In the genomic region with DNA sequence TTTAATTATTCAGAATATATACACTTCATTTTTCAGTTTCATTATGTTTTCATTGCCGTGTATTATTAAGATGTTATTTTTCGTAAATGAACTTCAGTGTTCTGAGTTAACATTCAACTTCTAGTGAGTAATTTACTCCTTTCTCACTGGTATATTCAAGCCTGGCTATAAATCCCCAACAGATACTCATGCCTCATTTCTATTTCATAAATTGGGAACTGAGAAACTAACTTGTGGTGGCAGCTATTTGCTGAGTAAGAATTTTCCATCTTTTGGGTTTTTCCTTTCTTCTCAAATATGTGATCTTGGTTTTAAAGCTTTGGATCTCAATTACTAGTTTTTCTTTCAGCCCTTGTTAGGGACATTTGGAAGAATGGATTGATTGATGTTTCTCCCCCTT, we compare ENCODE assay signal across 16 cellular contexts.
A peak's percentile ranks its signal among the peaks of the same experiment; 100 is the strongest.
DNase-seq lines count a peak whose midpoint lies in the region; ATAC-seq and TF ChIP-seq lines count a peak whose summit lies in the region.
"Had no signal": no experiment of that assay in that cellular context is flagged by ENCODE, and none has a peak within 500 bp of the region (broad histone marks: within the 10 kb centered on the region; RNA-seq: fewer than 3 reads in every experiment).

No MANE protein-coding gene starts in this region.

- no peak for DNase-seq in glutamatergic neuron
- no peak for DNase-seq in NCI-H446 treated with DMSO at 0.1 percent for 48 hours (lab: John Stamatoyannopoulos, UW)
- DNase-seq in DMS153 (lab: John Stamatoyannopoulos, UW): no peak
- no peak for DNase-seq in LoVo (ENCODE audit: low spot score)
- DNase-seq: activated CD4-positive, CD25-positive, alpha-beta regulatory T cell; activated naive CD4-positive, alpha-beta T cell treated with anti-CD3 and anti-CD28 coated beads for 36 hours; effector CD8-positive, alpha-beta T cell; naive thymus-derived CD8-positive, alpha-beta T cell; NCI-H2029 treated with DMSO at 0.1 percent for 48 hours; T-cell; tibial artery had no signal

- ATAC-seq in GM18868 (IDR thresholded peaks at IDR 0.05; ENCODE audit: unreplicated experiment) (peak; percentile 81), GM21717 (IDR thresholded peaks at IDR 0.05; ENCODE audit: unreplicated experiment) (peak; percentile 55), HG03135 (IDR thresholded peaks at IDR 0.05; ENCODE audit: unreplicated experiment) (peak; percentile 71), GM18519 (IDR thresholded peaks at IDR 0.05; ENCODE audit: low FRiP score, unreplicated experiment) (no peak)
- ATAC-seq: naive thymus-derived CD8-positive, alpha-beta T cell; T-cell had no signal

- no peaks in the 10 kb centered on the region for H3K27me3 Mint-ChIP-seq in glutamatergic neuron (ENCODE audit: unreplicated experiment)
- H3K27me3 Mint-ChIP-seq: brain; naive thymus-derived CD8-positive, alpha-beta T cell; T-cell had no signal

- H3K9me3 Mint-ChIP-seq in glutamatergic neuron (ENCODE audit: unreplicated experiment): peaks cover 3% of the 10 kb centered on the region

- peaks cover 4% of the 10 kb centered on the region for H3K36me3 Mint-ChIP-seq in glutamatergic neuron (ENCODE audit: unreplicated experiment)
- H3K36me3 Mint-ChIP-seq: naive thymus-derived CD8-positive, alpha-beta T cell; T-cell had no signal

- H3K4me3 Mint-ChIP-seq in glutamatergic neuron (ENCODE audit: unreplicated experiment): no peak overlapping the region
- H3K4me3 Mint-ChIP-seq: activated naive CD4-positive, alpha-beta T cell treated with anti-CD3 and anti-CD28 coated beads for 36 hours; brain; naive thymus-derived CD8-positive, alpha-beta T cell; T-cell had no signal

- peak overlapping the region; percentile 89 for H3K27ac Mint-ChIP-seq in glutamatergic neuron (ENCODE audit: unreplicated experiment)
- H3K27ac Mint-ChIP-seq: activated naive CD4-positive, alpha-beta T cell treated with anti-CD3 and anti-CD28 coated beads for 36 hours; naive thymus-derived CD8-positive, alpha-beta T cell; T-cell had no signal

- TF ChIP-seq CTCF in glutamatergic neuron (IDR thresholded peaks at IDR 0.05; ENCODE audit: partially characterized antibody, unreplicated experiment): no peak

- peaks cover 20% of the 10 kb centered on the region for H3K4me1 Mint-ChIP-seq in glutamatergic neuron (ENCODE audit: low read depth, unreplicated experiment)
- H3K4me1 Mint-ChIP-seq: naive thymus-derived CD8-positive, alpha-beta T cell had no signal
